ENCODE assay signal across 26 cellular contexts in genomic region chr20:58926802-58927489, GRCh38.
"Had no signal": no experiment of that assay in that cellular context is flagged by ENCODE, and none has a peak within 500 bp of the region (broad histone marks: within the 10 kb centered on the region; RNA-seq: fewer than 3 reads in every experiment).

No MANE protein-coding gene starts in this region.

- H3K27me3 ChIP-seq: heart right ventricle, left lung, spleen, testis, tibial artery had no signal

- H3K27ac ChIP-seq: esophagus squamous epithelium, heart right ventricle, left lung, parathyroid adenoma, prostate gland, skin epidermis, spleen, testis, tibial artery had no signal

- H3K27ac Mint-ChIP-seq: endodermal cell; nephron progenitor cell; stimulated activated memory B cell treated with anti-CD40 and anti-IgM and Interleukin-4, amounts not matched to agents 10 μg/mL and 1 μg/mL and 100 μg/mL, for 72 hours; type B pancreatic cell had no signal

- ATAC-seq: left cardiac atrium; naive thymus-derived CD4-positive, alpha-beta T cell; right cardiac atrium; stimulated activated memory B cell treated with anti-CD40 and anti-IgM and Interleukin-4, amounts not matched to agents 10 μg/mL and 1 μg/mL and 100 μg/mL, for 72 hours; stimulated activated naive CD8-positive, alpha-beta T cell treated with anti-CD3 and anti-CD28 coated beads, Interleukin-15, Interleukin-2, amounts not matched to agents 100 U/mL and 50 U/mL, for 24 hours had no signal

- H3K36me3 ChIP-seq: esophagus squamous epithelium, heart right ventricle, left lung, prostate gland, spleen, tibial artery had no signal

- H3K4me1 Mint-ChIP-seq: stimulated activated memory B cell treated with anti-CD40 and anti-IgM and Interleukin-4, amounts not matched to agents 10 μg/mL and 1 μg/mL and 100 μg/mL, for 72 hours had no signal

- H3K9ac ChIP-seq: parathyroid adenoma had no signal

- H3K9me3 ChIP-seq: esophagus squamous epithelium, heart right ventricle, left lung, prostate gland, spleen, testis, tibial artery had no signal

- H3K4me3 ChIP-seq: esophagus squamous epithelium, heart right ventricle, left lung, prostate gland, skin epidermis, spleen, testis, tibial artery had no signal

- DNase-seq: effector CD8-positive, alpha-beta T cell; endodermal cell; esophagus squamous epithelium; foreskin melanocyte; glutamatergic neuron; heart right ventricle; hippocampal formation; left cardiac atrium; left lung; mesendoderm; midbrain; naive thymus-derived CD4-positive, alpha-beta T cell; nephron progenitor cell; occipital lobe; right cardiac atrium; spleen; stimulated activated CD4-positive, alpha-beta T cell treated with anti-CD3 and anti-CD28 coated beads, Interleukin-4, amount 100 ng/mL, for 4 hours; stimulated activated naive CD8-positive, alpha-beta T cell treated with anti-CD3 and anti-CD28 coated beads, Interleukin-15, Interleukin-2, amounts not matched to agents 100 U/mL and 50 U/mL, for 24 hours; substantia nigra; testis; tibial artery had no signal

- H3K36me3 Mint-ChIP-seq: stimulated activated memory B cell treated with anti-CD40 and anti-IgM and Interleukin-4, amounts not matched to agents 10 μg/mL and 1 μg/mL and 100 μg/mL, for 72 hours; type B pancreatic cell had no signal

- H2AFZ ChIP-seq: parathyroid adenoma had no signal

- H3K4me1 ChIP-seq: esophagus squamous epithelium, left lung, prostate gland, spleen, testis had no signal

- H3K4me3 Mint-ChIP-seq: endodermal cell; naive thymus-derived CD4-positive, alpha-beta T cell; nephron progenitor cell; stimulated activated memory B cell treated with anti-CD40 and anti-IgM and Interleukin-4, amounts not matched to agents 10 μg/mL and 1 μg/mL and 100 μg/mL, for 72 hours; type B pancreatic cell had no signal

- H3K79me2 ChIP-seq: parathyroid adenoma had no signal

- H3K9me3 Mint-ChIP-seq: endodermal cell; naive thymus-derived CD4-positive, alpha-beta T cell; nephron progenitor cell; stimulated activated memory B cell treated with anti-CD40 and anti-IgM and Interleukin-4, amounts not matched to agents 10 μg/mL and 1 μg/mL and 100 μg/mL, for 72 hours; type B pancreatic cell had no signal
